In the genomic region with DNA sequence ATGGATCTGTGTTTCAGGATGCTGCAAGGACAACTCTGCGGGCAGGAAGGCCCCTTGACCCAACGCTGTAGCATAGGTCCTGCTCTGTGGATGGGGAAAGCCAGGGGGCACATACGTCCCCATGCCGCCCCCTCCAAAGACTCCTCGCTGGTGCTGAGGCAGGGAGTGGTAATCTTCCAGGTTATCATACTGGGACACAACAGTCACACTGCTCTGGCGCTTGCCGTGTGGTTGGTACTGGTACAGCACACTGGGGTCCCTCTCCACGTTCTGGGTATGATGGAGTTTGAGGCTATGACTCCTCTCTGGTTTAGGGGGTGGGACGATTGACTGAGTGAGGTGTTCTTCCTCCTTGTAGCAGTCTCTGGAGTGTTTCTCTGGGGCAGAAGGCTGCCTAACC, we compare ENCODE assay signal across 29 cellular contexts. TPM values are rescaled to one million over a fixed set of nuclear protein-coding genes. Genes with fewer than 3 reads are reported as not detected.
"Had no signal": no experiment of that assay in that cellular context is flagged by ENCODE, and none has a peak within 500 bp of the region (broad histone marks: within the 10 kb centered on the region; RNA-seq: fewer than 3 reads in every experiment).

No MANE protein-coding gene starts in this region.

- H3K36me3 ChIP-seq: prostate gland had no signal

- H3K27ac Mint-ChIP-seq: activated naive CD4-positive, alpha-beta T cell treated with anti-CD3 and anti-CD28 coated beads, Interleukin-2, amount 10 ng/mL, durations not matched to agents 7 days and 5 days; activated naive CD8-positive, alpha-beta T cell treated with anti-CD3 and anti-CD28 coated beads, Interleukin-2, amount 50 U/mL, for 24 hours; activated T-cell treated with anti-CD3 and anti-CD28 coated beads, Interleukin-2, amount 50 U/mL, for 24 hours; effector memory CD8-positive, alpha-beta T cell; mesothelial cell of epicardium; naive B cell; stimulated activated memory B cell treated with anti-CD40 and anti-IgM and Interleukin-4, amounts not matched to agents 10 μg/mL and 1 μg/mL and 100 μg/mL, for 72 hours had no signal

- H3K27me3 Mint-ChIP-seq: activated naive CD4-positive, alpha-beta T cell treated with anti-CD3 and anti-CD28 coated beads, Interleukin-2, amount 10 ng/mL, durations not matched to agents 7 days and 5 days; activated naive CD8-positive, alpha-beta T cell treated with anti-CD3 and anti-CD28 coated beads, Interleukin-2, amount 50 U/mL, for 24 hours; activated T-cell treated with anti-CD3 and anti-CD28 coated beads, Interleukin-2, amount 50 U/mL, for 24 hours; naive B cell had no signal

- H3K4me3 Mint-ChIP-seq: activated naive CD4-positive, alpha-beta T cell treated with anti-CD3 and anti-CD28 coated beads, Interleukin-2, amount 10 ng/mL, durations not matched to agents 7 days and 5 days; activated naive CD8-positive, alpha-beta T cell treated with anti-CD3 and anti-CD28 coated beads, Interleukin-2, amount 50 U/mL, for 24 hours; activated T-cell treated with anti-CD3 and anti-CD28 coated beads, Interleukin-2, amount 50 U/mL, for 24 hours; effector memory CD8-positive, alpha-beta T cell; mesothelial cell of epicardium; naive B cell; nephron progenitor cell; stimulated activated memory B cell treated with anti-CD40 and anti-IgM and Interleukin-4, amounts not matched to agents 10 μg/mL and 1 μg/mL and 100 μg/mL, for 72 hours had no signal

- ATAC-seq: activated naive CD8-positive, alpha-beta T cell treated with anti-CD3 and anti-CD28 coated beads, Interleukin-2, amount 50 U/mL, for 24 hours; effector memory CD8-positive, alpha-beta T cell; left lung; pancreas; stimulated activated memory B cell treated with anti-CD40 and anti-IgM and Interleukin-4, amounts not matched to agents 10 μg/mL and 1 μg/mL and 100 μg/mL, for 72 hours; upper lobe of right lung had no signal

- H3K4me1 ChIP-seq: pancreas, prostate gland, sigmoid colon, suprapubic skin, tibial artery, upper lobe of right lung had no signal

- H3K27ac ChIP-seq: left lung, pancreas, prostate gland, sigmoid colon, suprapubic skin, tibial artery, upper lobe of right lung had no signal

- H3K27me3 ChIP-seq: left lung, pancreas, sigmoid colon, suprapubic skin, tibial artery, upper lobe of right lung had no signal

- H3K9me3 Mint-ChIP-seq: activated naive CD4-positive, alpha-beta T cell treated with anti-CD3 and anti-CD28 coated beads, Interleukin-2, amount 10 ng/mL, durations not matched to agents 7 days and 5 days; activated naive CD8-positive, alpha-beta T cell treated with anti-CD3 and anti-CD28 coated beads, Interleukin-2, amount 50 U/mL, for 24 hours; activated T-cell treated with anti-CD3 and anti-CD28 coated beads, Interleukin-2, amount 50 U/mL, for 24 hours; effector memory CD8-positive, alpha-beta T cell; mesothelial cell of epicardium; naive B cell; nephron progenitor cell; stimulated activated memory B cell treated with anti-CD40 and anti-IgM and Interleukin-4, amounts not matched to agents 10 μg/mL and 1 μg/mL and 100 μg/mL, for 72 hours had no signal

- H3K4me1 Mint-ChIP-seq: mesothelial cell of epicardium had no signal

- DNase-seq: activated CD4-positive, alpha-beta T cell treated with anti-CD3 and anti-CD28 coated beads for 1 hour; activated CD4-positive, alpha-beta T cell treated with anti-CD3 and anti-CD28 coated beads, Interleukin-2, amount 50 U/mL, for 4 hours; activated CD8-positive, alpha-beta memory T cell treated with anti-CD3 and anti-CD28 coated beads, Interleukin-2, amount 50 U/mL, for 48 hours; activated gamma-delta T cell; activated naive CD4-positive, alpha-beta T cell treated with anti-CD3 and anti-CD28 coated beads, Interleukin-2, amount 10 ng/mL, durations not matched to agents 7 days and 5 days; activated naive CD8-positive, alpha-beta T cell treated with anti-CD3 and anti-CD28 coated beads, Interleukin-2, amount 50 U/mL, for 24 hours; activated T-cell treated with anti-CD3 and anti-CD28 coated beads, Interleukin-2, amount 50 U/mL, for 24 hours; amygdala; caudate nucleus; cortex of kidney; effector memory CD8-positive, alpha-beta T cell; foreskin melanocyte; left lung; naive B cell; nephron progenitor cell; pancreas; retina; sigmoid colon; small intestine; stimulated activated CD4-positive, alpha-beta T cell treated with anti-CD3 and anti-CD28 coated beads, Interleukin-4, amount 100 ng/mL, for 24 hours; T-helper 2 cell; tibial artery; upper lobe of right lung had no signal

- H3K9me3 ChIP-seq: left lung, pancreas, prostate gland, sigmoid colon, suprapubic skin, tibial artery, upper lobe of right lung had no signal

- H3K4me3 ChIP-seq: left lung, pancreas, prostate gland, sigmoid colon, suprapubic skin, tibial artery, upper lobe of right lung had no signal

RNA-seq across cellular contexts. Expression of a gene that starts 26.2 kb away (rescaled TPM):
- total RNA-seq: endothelial cell of umbilical vein, lung microvascular endothelial cell, upper lobe of right lung had no signal
- polyA plus RNA-seq: endothelial cell of umbilical vein had no signal
